In genomic region chr14:95313707-95314106, GRCh38 we compare ENCODE assay signal across 9 cellular contexts. TPM values are rescaled to one million over a fixed set of nuclear protein-coding genes. Genes with fewer than 3 reads are reported as not detected.
DNase-seq lines count a peak whose midpoint lies in the region; ATAC-seq, FAIRE-seq and TF ChIP-seq lines count a peak whose summit lies in the region.
"Had no signal": no experiment of that assay in that cellular context is flagged by ENCODE, and none has a peak within 500 bp of the region (broad histone marks: within the 10 kb centered on the region; RNA-seq: fewer than 3 reads in every experiment).

No MANE protein-coding gene starts in this region.

- peak overlapping the region; percentile 24 for H3K4me3 Mint-ChIP-seq in astrocyte (ENCODE audit: unreplicated experiment)

- peaks cover 3% of the 10 kb centered on the region for H3K9me3 Mint-ChIP-seq in astrocyte (ENCODE audit: unreplicated experiment)

- TF ChIP-seq CTCF in HL-60 (IDR thresholded peaks at IDR 0.05; ENCODE audit: insufficient read depth, low read length) (no peak), astrocyte (IDR thresholded peaks at IDR 0.05; ENCODE audit: insufficient read depth, low read depth, low read length) (no peak), hepatocyte (IDR thresholded peaks at IDR 0.05; ENCODE audit: poor library complexity) (no peak)

- no peaks in the 10 kb centered on the region for H3K27me3 ChIP-seq in HL-60 (ENCODE audit: insufficient read depth, poor library complexity, severe bottlenecking)
- H3K27me3 ChIP-seq in astrocyte (ENCODE audit: insufficient read depth, low read length), result no peaks in the 10 kb centered on the region
- no peaks in the 10 kb centered on the region for H3K27me3 ChIP-seq in hepatocyte

- H3K27ac Mint-ChIP-seq in astrocyte (ENCODE audit: unreplicated experiment), result no peak overlapping the region

- no peaks in the 10 kb centered on the region for H3K9me2 ChIP-seq in hepatocyte (replicated peaks; ENCODE audit: insufficient read depth)

- peaks cover 27% of the 10 kb centered on the region for H3K4me1 Mint-ChIP-seq in astrocyte (ENCODE audit: low read depth, unreplicated experiment)

- H3K27me3 Mint-ChIP-seq in astrocyte (ENCODE audit: low read depth, unreplicated experiment), result peaks cover 12% of the 10 kb centered on the region

- H3K4me2 ChIP-seq in astrocyte (ENCODE audit: low read length) (no peak overlapping the region), hepatocyte (peak overlapping the region; percentile 34)

- H4K20me1 ChIP-seq in astrocyte (ENCODE audit: insufficient read depth, low read length) (no peaks in the 10 kb centered on the region), hepatocyte (ENCODE audit: insufficient read depth, poor library complexity, severe bottlenecking) (no peaks in the 10 kb centered on the region)

- 70% methylated on average over 5 of the region's 5 CpGs for WGBS in hepatocyte (ENCODE audit: low lambda C conversion rate, missing lambda C conversion rate)

- ATAC-seq in GM18502 (IDR thresholded peaks at IDR 0.05; ENCODE audit: poor library complexity, unreplicated experiment) (no peak), GM18870 (IDR thresholded peaks at IDR 0.05; ENCODE audit: unreplicated experiment) (no peak)

- peaks cover 5% of the 10 kb centered on the region for H3K4me1 ChIP-seq in astrocyte (ENCODE audit: insufficient read depth, low read length)
- peaks cover 14% of the 10 kb centered on the region for H3K4me1 ChIP-seq in hepatocyte (ENCODE audit: insufficient read depth)

- H3K9ac ChIP-seq in astrocyte (ENCODE audit: low read length), result no peak overlapping the region

- peak; percentile 85 to 95 for DNase-seq in HL-60 (ENCODE audit: low read depth in 1 of 2, low spot score in 1 of 2)
- DNase-seq in astrocyte (ENCODE audit: low read depth), result no peak
- DNase-seq in hepatocyte (ENCODE audit: low spot score), result peak; percentile 81
- peak; percentile 89 for DNase-seq in superior temporal gyrus (ENCODE audit: extremely low spot score)
- no peak for DNase-seq in SHP77 treated with DMSO at 0.1 percent for 48 hours (lab: John Stamatoyannopoulos, UW)
- no peak for DNase-seq in activated effector memory CD4-positive, alpha-beta T cell treated with anti-CD3 and anti-CD28 coated beads, Interleukin-2, amount 50 U/mL, for 16 hours
- DNase-seq: stimulated activated CD4-positive, alpha-beta T cell treated with anti-CD3 and anti-CD28 coated beads, Interleukin-2, amount 100 ng/mL, for 48 hours had no signal

- no peak overlapping the region for H2AFZ ChIP-seq in astrocyte (ENCODE audit: low read depth, low read length)
- H2AFZ ChIP-seq in hepatocyte, result no peak overlapping the region

- FAIRE-seq in astrocyte (lab: Jason Lieb, UNC), result no peak

- H3K27ac ChIP-seq in HL-60 (replicated peaks) (peak overlapping the region; percentile 61), astrocyte (ENCODE audit: low read depth, low read length) (no peak overlapping the region), hepatocyte (peak overlapping the region; percentile 67)

- no peaks in the 10 kb centered on the region for H3K9me3 ChIP-seq in astrocyte (ENCODE audit: insufficient read depth, low read depth, low read length)
- no peaks in the 10 kb centered on the region for H3K9me3 ChIP-seq in hepatocyte (ENCODE audit: low read depth)

- H3K4me3 ChIP-seq in HL-60 (replicated peaks; ENCODE audit: insufficient read depth, low read length) (no peak overlapping the region), astrocyte (ENCODE audit: insufficient read depth, low read depth, low read length) (no peak overlapping the region), hepatocyte (no peak overlapping the region)

- peaks cover 6% of the 10 kb centered on the region for H3K36me3 Mint-ChIP-seq in astrocyte (ENCODE audit: low read depth, unreplicated experiment)

- no peaks in the 10 kb centered on the region for H3K36me3 ChIP-seq in astrocyte (ENCODE audit: insufficient read depth, low read length)
- H3K36me3 ChIP-seq in hepatocyte (replicated peaks; ENCODE audit: insufficient read depth, low read depth), result no peaks in the 10 kb centered on the region

- no peaks in the 10 kb centered on the region for H3K79me2 ChIP-seq in astrocyte (ENCODE audit: insufficient read depth, low read length)
- peaks cover 25% of the 10 kb centered on the region for H3K79me2 ChIP-seq in hepatocyte

RNA-seq across cellular contexts. Expression of gene CLMN, which starts 6.0 kb away (rescaled TPM):
- total RNA-seq in astrocyte (10.8 and 14.0 TPM in 2 replicates), hepatocyte (12.0 and 15.7 TPM in 2 replicates)
- polyA plus RNA-seq in hepatocyte, result 40.0 and 53.9 TPM in 2 replicates

Comparison
In these comparisons a context has a peak if more than half of its experiments do, and no peak if none do; other contexts are left out.
1. DNase-seq: peak in HL-60 (2 of 2), hepatocyte (single experiment) and superior temporal gyrus (single experiment); none in astrocyte (single experiment), SHP77 treated with DMSO at 0.1 percent for 48 hours (single experiment) and activated effector memory CD4-positive, alpha-beta T cell treated with anti-CD3 and anti-CD28 coated beads, Interleukin-2, amount 50 U/mL, for 16 hours (single experiment).